In genomic region chr9:72480931-72481330, GRCh38 we compare ENCODE assay signal across 1 cellular context.
TF ChIP-seq lines count a peak whose summit lies in the region.

No MANE protein-coding gene starts in this region.

TF ChIP-seq in SK-N-SH treated with all-trans-retinoic acid at 6 μM for 48 hours, 23 proteins besides CTCF, POLR2A, EP300 and RAD21 (continued from another document):
- no peak for TF ChIP-seq CSRNP3 (CRISPR knock-in tag; IDR thresholded peaks at IDR 0.05)
